ENCODE assay signal across 1 cellular context in genomic region chr1:200442023-200442422, GRCh38.
TF ChIP-seq lines count a peak whose summit lies in the region.

No MANE protein-coding gene starts in this region.

TF ChIP-seq in GM23338, 12 proteins besides CTCF, POLR2A, EP300 and RAD21 (continued from another document):
- TF ChIP-seq ZNF462 (CRISPR knock-in tag; IDR thresholded peaks at IDR 0.05) (no peak), CREB1 (CRISPR knock-in tag; IDR thresholded peaks at IDR 0.05; ENCODE audit: low read depth) (no peak), JUNB (IDR thresholded peaks at IDR 0.05; ENCODE audit: unreplicated experiment) (no peak), NANOG (IDR thresholded peaks at IDR 0.05; ENCODE audit: borderline replicate concordance) (no peak), POLR2AphosphoS5 (IDR thresholded peaks at IDR 0.05; ENCODE audit: low read depth) (no peak)
TF ChIP-seq in GM23338: peak in this region for 0.
